In the genomic region with DNA sequence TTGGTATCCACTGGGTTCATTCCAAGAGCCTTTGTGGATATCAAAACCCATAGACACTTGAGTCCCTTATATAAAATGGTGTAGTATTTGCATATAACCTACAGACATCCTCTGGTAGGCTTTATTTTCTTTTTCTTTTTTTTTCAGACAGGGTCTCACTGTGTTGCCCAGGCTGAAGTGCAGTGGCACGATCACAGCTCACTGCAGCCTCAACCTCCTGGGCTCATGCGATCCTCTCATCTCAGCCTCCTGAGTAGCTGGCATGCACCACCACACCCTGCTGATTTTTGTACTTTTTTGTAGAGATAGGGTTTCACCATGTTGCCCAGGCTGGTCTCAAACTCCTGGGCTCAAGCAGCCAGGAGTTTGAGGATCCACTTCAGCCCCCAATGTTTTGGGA, we compare ENCODE assay signal across 6 cellular contexts. TPM values are rescaled to one million over a fixed set of nuclear protein-coding genes. Genes with fewer than 3 reads are reported as not detected.
A peak's percentile ranks its signal among the peaks of the same experiment; 100 is the strongest.
DNase-seq lines count a peak whose midpoint lies in the region; ATAC-seq, FAIRE-seq and TF ChIP-seq lines count a peak whose summit lies in the region.
"Not testable (repeated sequence)": the region's sequence is repeated elsewhere in the genome, so short reads cannot be mapped to it uniquely, and the experiment has no call there.

No MANE protein-coding gene starts in this region.

- H4K91ac ChIP-seq in trophoblast cell (ENCODE audit: low read depth, low read length) = not testable (repeated sequence)

- 95% methylated on average over 2 of the region's 2 CpGs for WGBS in HepG2 (ENCODE audit: low lambda C conversion rate)
- WGBS in trophoblast cell (ENCODE audit: extremely low coverage, insufficient coverage, insufficient read length) = no CpG with 5 or more reads among the region's 2 CpGs

- H3K79me1 ChIP-seq in trophoblast cell (ENCODE audit: low read length) = not testable (repeated sequence)

- not testable (repeated sequence) for H3K9ac ChIP-seq in HepG2 (ENCODE audit: insufficient read depth, low read depth, low read length); trophoblast cell (ENCODE audit: low read length)

- not testable (repeated sequence) for H3K27me3 ChIP-seq in CD4-positive, alpha-beta T cell (ENCODE audit: control insufficient read depth, insufficient read depth, low read length); dorsolateral prefrontal cortex; HepG2 (ENCODE audit: control insufficient read depth in 1 of 2, insufficient read depth in 2 of 2, low read length in 2 of 2); trophoblast cell (ENCODE audit: insufficient read depth, low read length)

- not testable (repeated sequence) for TF ChIP-seq POLR2A in HepG2 (IDR thresholded peaks at IDR 0.05; ENCODE audit: insufficient read depth in 1 of 2, low read depth in 2 of 2, low read length in 2 of 2)

- not testable (repeated sequence) for H3K14ac ChIP-seq in trophoblast cell (ENCODE audit: low read length)

- H2AK5ac ChIP-seq in trophoblast cell (ENCODE audit: low read length) = not testable (repeated sequence)

- H3K4me2 ChIP-seq in HepG2 (ENCODE audit: low read depth, low read length); trophoblast cell (ENCODE audit: low read length): not testable (repeated sequence)

- peak overlapping the region; percentile 42 for H3K27ac Mint-ChIP-seq in CD4-positive, alpha-beta T cell
- H3K27ac Mint-ChIP-seq in activated CD4-positive, alpha-beta T cell treated with anti-CD3 and anti-CD28 coated beads, Interleukin-2, amount 10 ng/mL, durations not matched to agents 24 days and 14 days = not testable (repeated sequence)

- BruUV-seq in HepG2 (replicated peaks; lab: Mats Ljungman, UMichigan) = not testable (repeated sequence)

- FAIRE-seq in HepG2 (lab: Jason Lieb, UNC) = not testable (repeated sequence)

- H3K18ac ChIP-seq in trophoblast cell (ENCODE audit: low read length) = not testable (repeated sequence)

- not testable (repeated sequence) for H3K27me3 Mint-ChIP-seq in CD4-positive, alpha-beta T cell; activated CD4-positive, alpha-beta T cell treated with anti-CD3 and anti-CD28 coated beads, Interleukin-2, amount 10 ng/mL, durations not matched to agents 24 days and 14 days

- not testable (repeated sequence) for H2BK120ac ChIP-seq in trophoblast cell (ENCODE audit: insufficient read depth, low read length, poor library complexity)

- not testable (repeated sequence) for TF ChIP-seq EP300 in HepG2 (IDR thresholded peaks at IDR 0.05; ENCODE audit: low read depth in 2 of 2, low read length in 2 of 2); HepG2 (CRISPR knock-in tag; IDR thresholded peaks at IDR 0.05; ENCODE audit: borderline replicate concordance)

- H4K12ac ChIP-seq in trophoblast cell (ENCODE audit: low read depth, low read length) = not testable (repeated sequence)

- DNase-seq in CD4-positive, alpha-beta T cell; caudate nucleus (lab: John Stamatoyannopoulos, UW); dorsolateral prefrontal cortex; HepG2 (ENCODE audit: low spot score); trophoblast cell: not testable (repeated sequence)
- DNase-seq in activated CD4-positive, alpha-beta T cell treated with anti-CD3 and anti-CD28 coated beads, Interleukin-2, amount 10 ng/mL, durations not matched to agents 24 days and 14 days = peak; percentile 34

- H4K8ac ChIP-seq in trophoblast cell (ENCODE audit: low read depth, low read length) = not testable (repeated sequence)

- H3K9me3 ChIP-seq in CD4-positive, alpha-beta T cell (ENCODE audit: control insufficient read depth, low read length); HepG2 (ENCODE audit: low read length); trophoblast cell (ENCODE audit: insufficient read depth, low read depth, low read length): not testable (repeated sequence)

- peak overlapping the region; percentile 75 for H3K4ac ChIP-seq in trophoblast cell (ENCODE audit: low read depth, low read length)

- not testable (repeated sequence) for H3K27ac ChIP-seq in CD4-positive, alpha-beta T cell (ENCODE audit: low read depth, low read length); HepG2 (ENCODE audit: extremely low read length, insufficient read depth, low read length); trophoblast cell (ENCODE audit: low read depth, low read length)
- peak overlapping the region; percentile 83 for H3K27ac ChIP-seq in caudate nucleus (ENCODE audit: low read depth, low read length)
- peak overlapping the region in 58 of 59 donors; percentile 61 to 99 (median 93) for H3K27ac ChIP-seq in dorsolateral prefrontal cortex

- peaks cover 43% of the 10 kb centered on the region for H3K36me3 Mint-ChIP-seq in CD4-positive, alpha-beta T cell (ENCODE audit: low read depth)
- peaks cover 34% of the 10 kb centered on the region for H3K36me3 Mint-ChIP-seq in activated CD4-positive, alpha-beta T cell treated with anti-CD3 and anti-CD28 coated beads, Interleukin-2, amount 10 ng/mL, durations not matched to agents 24 days and 14 days (ENCODE audit: low read depth)

- not testable (repeated sequence) for H3K36me3 ChIP-seq in HepG2 (replicated peaks in 1 of 2; ENCODE audit: control insufficient read depth in 1 of 2, insufficient read depth in 2 of 2, low read length in 2 of 2); trophoblast cell (ENCODE audit: control insufficient read depth in 1 of 2, insufficient read depth in 2 of 2, low read length in 2 of 2)

- not testable (repeated sequence) for H3K4me3 Mint-ChIP-seq in CD4-positive, alpha-beta T cell; activated CD4-positive, alpha-beta T cell treated with anti-CD3 and anti-CD28 coated beads, Interleukin-2, amount 10 ng/mL, durations not matched to agents 24 days and 14 days

- POLR2A ChIA-PET in CD4-positive, alpha-beta T cell (lab: Charles Lee); HepG2 (lab: Yijun Ruan, JAX): not testable (repeated sequence)

- H3K4me1 ChIP-seq in HepG2 (ENCODE audit: insufficient read depth, low read length) = peaks cover 76% of the 10 kb centered on the region
- not testable (repeated sequence) for H3K4me1 ChIP-seq in trophoblast cell (ENCODE audit: control insufficient read depth in 1 of 2, insufficient read depth in 2 of 2, low read length in 2 of 2)

- not testable (repeated sequence) for TF ChIP-seq RAD21 in HepG2 (CRISPR knock-in tag; IDR thresholded peaks at IDR 0.05)

- H3K9me3 Mint-ChIP-seq in CD4-positive, alpha-beta T cell; activated CD4-positive, alpha-beta T cell treated with anti-CD3 and anti-CD28 coated beads, Interleukin-2, amount 10 ng/mL, durations not matched to agents 24 days and 14 days: not testable (repeated sequence)

- H2BK5ac ChIP-seq in trophoblast cell (ENCODE audit: low read depth, low read length, poor library complexity) = not testable (repeated sequence)

- peaks cover 16% of the 10 kb centered on the region for H4K20me1 ChIP-seq in HepG2 (ENCODE audit: insufficient read depth, low read length)

- H3K23ac ChIP-seq in trophoblast cell (ENCODE audit: low read length) = not testable (repeated sequence)

- ATAC-seq in CD4-positive, alpha-beta T cell (ENCODE audit: poor library complexity); HepG2: not testable (repeated sequence)

- in situ Hi-C loops in HepG2 (cut with HindIII; ENCODE audit: extremely low pct_ligation_motif_present, low pct_unique_long_range_greater_than_20kb) = not testable (repeated sequence)

- H3K79me2 ChIP-seq in HepG2 (ENCODE audit: insufficient read depth, low read length) = peaks cover 97% of the 10 kb centered on the region
- not testable (repeated sequence) for H3K79me2 ChIP-seq in trophoblast cell (ENCODE audit: control insufficient read depth, insufficient read depth, low read length, poor library complexity)

- intact Hi-C loops in CD4-positive, alpha-beta T cell (cut with DNase I, micrococcal nuclease); activated CD4-positive, alpha-beta T cell treated with anti-CD3 and anti-CD28 coated beads, Interleukin-2, amount 10 ng/mL, durations not matched to agents 24 days and 14 days (cut with micrococcal nuclease); dorsolateral prefrontal cortex (cut with DNase I); HepG2 (cut with micrococcal nuclease; ENCODE audit: unreplicated experiment): not testable (repeated sequence)

- CTCF ChIA-PET in CD4-positive, alpha-beta T cell (lab: Charles Lee); HepG2 (lab: Yijun Ruan, JAX; ENCODE audit: low intra/inter-chr PET ratio, low total read pairs): not testable (repeated sequence)

- H2AFZ ChIP-seq in HepG2 (ENCODE audit: low read length); trophoblast cell (ENCODE audit: insufficient read depth, low read length, poor library complexity): not testable (repeated sequence)

- peaks cover 81% of the 10 kb centered on the region for H3K4me1 Mint-ChIP-seq in CD4-positive, alpha-beta T cell (ENCODE audit: low read depth)
- peaks cover 29% of the 10 kb centered on the region for H3K4me1 Mint-ChIP-seq in activated CD4-positive, alpha-beta T cell treated with anti-CD3 and anti-CD28 coated beads, Interleukin-2, amount 10 ng/mL, durations not matched to agents 24 days and 14 days

- not testable (repeated sequence) for TF ChIP-seq CTCF in CD4-positive, alpha-beta T cell (IDR thresholded peaks at IDR 0.05); dorsolateral prefrontal cortex (IDR thresholded peaks at IDR 0.05 in 54 of 56, conservative IDR thresholded peaks at IDR 0.05 in 2 of 56; ENCODE audit: low read depth in 1 of 56, partially characterized antibody in 56 of 56); HepG2 (CRISPR knock-in tag; IDR thresholded peaks at IDR 0.05)

- not testable (repeated sequence) for H2BK12ac ChIP-seq in trophoblast cell (ENCODE audit: low read length)

- not testable (repeated sequence) for H3K4me3 ChIP-seq in dorsolateral prefrontal cortex; HepG2 (replicated peaks in 1 of 3; ENCODE audit: insufficient read depth in 1 of 3, low read depth in 2 of 3, low read length in 3 of 3); trophoblast cell (ENCODE audit: low read depth, low read length)

RNA-seq across cellular contexts. Expression of gene RAPGEF6, which starts 13.9 kb away (rescaled TPM):
- 10 to 100 TPM; 83.3 to 91.4 TPM for total RNA-seq in CD4-positive, alpha-beta T cell
- total RNA-seq in activated CD4-positive, alpha-beta T cell treated with anti-CD3 and anti-CD28 coated beads, Interleukin-2, amount 10 ng/mL, durations not matched to agents 24 days and 14 days = 31.8 and 34.9 TPM in 2 replicates
- total RNA-seq in dorsolateral prefrontal cortex (100 to 1,000 TPM in 6 of 120 experiments, 10 to 100 TPM in 114; 43.8 to 127 (median 73.9) TPM), HepG2 (2016; rRNA removed; fragmentation: Illumina TruSeq; extraction: Trizol) (23.3 and 24.6 TPM in 2 replicates)
- 7.5 and 10.7 TPM in 2 replicates for total RNA-seq in HepG2 (2016; cell fraction: cytosol; rRNA removed; fragmentation: Illumina TruSeq; extraction: Trizol; ENCODE audit: low read depth)
- total RNA-seq in HepG2 (2016; cell fraction: insoluble cytoplasmic fraction; rRNA removed; fragmentation: Illumina TruSeq; extraction: Trizol) = 20.2 and 24.5 TPM in 2 replicates
- total RNA-seq in HepG2 (2016; cell fraction: membrane; rRNA removed; fragmentation: Illumina TruSeq; extraction: Trizol) = 7.0 and 11.4 TPM in 2 replicates
- total RNA-seq in HepG2 (2016; cell fraction: nucleus; rRNA removed; fragmentation: Illumina TruSeq; extraction: Trizol) = 45.4 and 49.6 TPM in 2 replicates
- polyA plus RNA-seq in HepG2 (2011; rRNA removed) = 7.3 and 7.7 TPM in 2 replicates
- 3.5 and 5.4 TPM in 2 replicates for polyA plus RNA-seq in HepG2 (2011; cell fraction: cytosol; rRNA removed)
- 8.0 and 8.2 TPM in 2 replicates for polyA plus RNA-seq in HepG2 (2011; cell fraction: nucleus; rRNA removed)
- 7.9 and 14.6 TPM in 2 replicates for polyA plus RNA-seq in HepG2 (2012)
- polyA plus RNA-seq in HepG2 (2016; cell fraction: cytosol; fragmentation: Illumina TruSeq; extraction: Trizol; ENCODE audit: low read depth) = 0.24 and 0.26 TPM in 2 replicates
- 6.9 and 7.6 TPM in 2 replicates for polyA plus RNA-seq in HepG2 (2016; cell fraction: insoluble cytoplasmic fraction; fragmentation: Illumina TruSeq; extraction: Trizol; ENCODE audit: low read depth)
- 0.79 and 1.0 TPM in 2 replicates for polyA plus RNA-seq in HepG2 (2016; cell fraction: membrane; fragmentation: Illumina TruSeq; extraction: Trizol; ENCODE audit: low read depth)
- 9.7 TPM in 2 replicates for polyA plus RNA-seq in HepG2 (2016; cell fraction: nucleus; fragmentation: Illumina TruSeq; extraction: Trizol; ENCODE audit: insufficient read depth, low read depth)
- 20.8 and 24.5 TPM in 2 replicates for polyA minus RNA-seq in HepG2 (2011; rRNA and poly(A)+ RNA removed; ENCODE audit: low replicate concordance)
- polyA minus RNA-seq in HepG2 (2011; cell fraction: cytosol; rRNA and poly(A)+ RNA removed) = 14.7 and 19.0 TPM in 2 replicates
- polyA minus RNA-seq in HepG2 (2011; cell fraction: nucleus; rRNA and poly(A)+ RNA removed) = 125 and 131 TPM in 2 replicates
- 5.7 and 5.9 TPM in 2 replicates for polyA plus RNA-seq in trophoblast cell (2013)
